ENCODE assay signal across 1 cellular context in the genomic region with DNA sequence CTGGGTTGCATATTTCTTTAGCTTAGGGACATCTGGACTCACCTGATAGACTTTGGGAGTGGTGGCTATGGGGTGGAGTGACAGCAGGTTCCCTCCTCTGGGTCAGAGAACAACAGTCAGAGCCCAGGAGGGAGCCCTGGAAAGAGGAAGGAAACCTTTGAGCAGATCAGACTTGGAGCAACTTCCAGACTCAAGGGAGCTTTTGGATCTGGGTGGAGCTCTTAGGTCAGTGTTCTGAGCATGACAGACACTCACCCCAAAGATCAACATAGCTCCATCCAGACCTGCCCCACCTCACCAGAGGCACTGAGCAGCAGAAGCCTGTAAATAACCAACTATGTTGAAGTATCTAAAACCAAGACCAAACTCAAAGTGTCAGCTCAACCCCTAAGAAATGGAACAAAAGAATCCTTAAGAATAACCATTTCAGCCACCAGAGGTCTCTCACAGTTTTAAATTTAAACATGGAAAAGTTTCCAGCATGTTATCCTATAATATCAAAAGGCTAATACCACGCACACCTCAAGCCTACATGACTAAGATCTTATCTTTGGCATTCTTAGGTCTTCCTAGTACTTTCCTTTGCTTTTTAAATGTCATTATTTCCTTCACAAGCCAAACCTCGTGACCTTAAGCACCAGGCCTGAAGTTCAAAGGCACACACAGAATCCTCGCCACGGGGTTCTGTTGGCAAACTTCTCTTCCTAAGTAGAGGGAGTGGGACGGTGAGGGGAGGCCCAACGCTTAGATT.
TF ChIP-seq lines count a peak whose summit lies in the region.

No MANE protein-coding gene starts in this region.

TF ChIP-seq in HCT116, 20 proteins besides CTCF, POLR2A, EP300 and RAD21:
- TF ChIP-seq REST (IDR thresholded peaks at IDR 0.05; ENCODE audit: low read depth) (no peak), EZH2 (IDR thresholded peaks at IDR 0.05) (no peak)
TF ChIP-seq in HCT116: peak in this region for 0.
